Comparison of ENCODE assay signal across 8 cellular contexts in the genomic region with DNA sequence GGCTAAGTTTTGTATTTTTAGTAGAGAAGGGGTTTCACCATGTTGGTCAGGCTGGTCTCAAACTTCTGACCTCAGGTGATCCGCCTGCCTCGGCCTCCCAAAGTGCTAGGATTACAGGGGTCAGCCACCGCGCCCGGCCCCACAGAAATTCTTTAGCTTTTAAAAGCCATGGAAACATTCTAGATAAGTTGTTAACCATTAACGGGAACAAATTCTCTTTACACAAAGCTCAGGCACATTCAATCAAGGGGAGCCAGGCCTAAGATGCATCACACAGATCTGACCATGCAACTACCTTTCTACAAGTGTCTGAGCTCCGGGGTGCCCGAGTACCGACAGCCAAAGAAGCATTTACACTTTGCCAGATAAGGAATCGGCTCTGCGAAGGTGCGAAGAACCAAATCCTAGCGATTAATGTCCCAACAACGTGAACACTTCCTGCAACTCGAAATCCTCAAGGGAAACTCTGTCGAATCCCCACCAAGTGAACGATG. TPM values are rescaled to one million over a fixed set of nuclear protein-coding genes. Genes with fewer than 3 reads are reported as not detected.
DNase-seq lines count a peak whose midpoint lies in the region; ATAC-seq, FAIRE-seq and TF ChIP-seq lines count a peak whose summit lies in the region.

No MANE protein-coding gene starts in this region.

- H3K27me3 ChIP-seq in adipocyte (replicated peaks; ENCODE audit: control insufficient read depth, insufficient read depth, low read length) (no peaks in the 10 kb centered on the region), HepG2 (ENCODE audit: control insufficient read depth in 1 of 2, insufficient read depth in 2 of 2, low read length in 2 of 2) (no peaks in the 10 kb centered on the region; a peak in 1 of 5 replicates), transverse colon (no peaks in the 10 kb centered on the region)

- H3K9me3 Mint-ChIP-seq in activated T-cell treated with anti-CD3 and anti-CD28 coated beads, Interleukin-2, amount 50 U/mL, for 24 hours = no peaks in the 10 kb centered on the region

- DNase-seq in activated T-cell treated with anti-CD3 and anti-CD28 coated beads, Interleukin-2, amount 50 U/mL, for 24 hours = no peak
- DNase-seq in activated T-cell treated with anti-CD3 and anti-CD28 coated beads for 4 hours (no peak), adipocyte (ENCODE audit: low read depth) (no peak), HepG2 (ENCODE audit: low spot score) (peak; percentile 77), transverse colon (no peak), cerebellar cortex (ENCODE audit: low spot score) (no peak)

- no peak for TF ChIP-seq RAD21 in HepG2 (CRISPR knock-in tag; IDR thresholded peaks at IDR 0.05)

- intact Hi-C loops in HepG2 (cut with micrococcal nuclease; ENCODE audit: unreplicated experiment) (no loop called here), transverse colon (cut with DNase I; ENCODE audit: low total_unique reads) (no loop called here)

- H3K9me3 ChIP-seq in adipocyte (ENCODE audit: control insufficient read depth, low read length) (no peaks in the 10 kb centered on the region), HepG2 (ENCODE audit: low read length) (no peaks in the 10 kb centered on the region), transverse colon (no peaks in the 10 kb centered on the region)

- WGBS in HepG2 (ENCODE audit: low lambda C conversion rate) = 1% methylated on average over 15 of the region's 17 CpGs
- WGBS in transverse colon (ENCODE audit: low coverage in 1 of 2), 2 donors = 11 to 16% methylated on average over 7 to 15 of the region's 17 CpGs

- peak overlapping the region; percentile 92 for H3K27ac ChIP-seq in HepG2 (ENCODE audit: extremely low read length, insufficient read depth, low read length)
- peak overlapping the region in 3 of 4 donors; percentile 94 to 99 (median 95) for H3K27ac ChIP-seq in transverse colon

- H3K4me2 ChIP-seq in HepG2 (ENCODE audit: low read depth, low read length) = peak overlapping the region; percentile 87

- CTCF ChIA-PET in HepG2 (lab: Yijun Ruan, JAX; ENCODE audit: low intra/inter-chr PET ratio, low total read pairs) = no interaction called here

- H3K4me1 Mint-ChIP-seq in activated T-cell treated with anti-CD3 and anti-CD28 coated beads, Interleukin-2, amount 50 U/mL, for 24 hours (ENCODE audit: low read depth) = peaks cover 67% of the 10 kb centered on the region

- H3K9ac ChIP-seq in adipocyte (ENCODE audit: low read length) (peak overlapping the region; percentile 96), HepG2 (ENCODE audit: insufficient read depth, low read depth, low read length) (peak overlapping the region; percentile 97)

- peaks cover 89% of the 10 kb centered on the region for H3K36me3 Mint-ChIP-seq in activated T-cell treated with anti-CD3 and anti-CD28 coated beads, Interleukin-2, amount 50 U/mL, for 24 hours (ENCODE audit: low read depth)

- TF ChIP-seq POLR2A in HepG2 (IDR thresholded peaks at IDR 0.05; ENCODE audit: insufficient read depth in 1 of 2, low read depth in 2 of 2, low read length in 2 of 2) = peak; percentile 65 to 81
- no peak for TF ChIP-seq POLR2A in transverse colon (IDR thresholded peaks at IDR 0.05)

- H3K79me2 ChIP-seq in HepG2 (ENCODE audit: insufficient read depth, low read length) = peaks cover 87% of the 10 kb centered on the region

- in situ Hi-C loops in HepG2 (cut with HindIII; ENCODE audit: extremely low pct_ligation_motif_present, low pct_unique_long_range_greater_than_20kb) (no loop called here), transverse colon (cut with MboI; ENCODE audit: low pct_ligation_motif_present in 1 of 4, low pct_unique_long_range_greater_than_20kb in 1 of 4, low sequenced_read_pairs in 3 of 4) (no loop called here)

- H3K4me3 Mint-ChIP-seq in activated T-cell treated with anti-CD3 and anti-CD28 coated beads, Interleukin-2, amount 50 U/mL, for 24 hours = peak overlapping the region; percentile 89

- H3K36me3 ChIP-seq in adipocyte (ENCODE audit: control insufficient read depth, insufficient read depth, low read length, severe bottlenecking) = peaks cover 45% of the 10 kb centered on the region
- peaks cover 27 to 57% of the 10 kb centered on the region in 2 experiments for H3K36me3 ChIP-seq in HepG2 (replicated peaks in 1 of 2; ENCODE audit: control insufficient read depth in 1 of 2, insufficient read depth in 2 of 2, low read length in 2 of 2)
- H3K36me3 ChIP-seq in transverse colon = peaks cover 0 to 12% (median 5%) of the 10 kb centered on the region in 4 donors

- H3K4me3 ChIP-seq in adipocyte (ENCODE audit: low read length) (peak overlapping the region; percentile 94), HepG2 (replicated peaks in 1 of 3; ENCODE audit: insufficient read depth in 1 of 3, low read depth in 2 of 3, low read length in 3 of 3) (peak overlapping the region; percentile 85 to 100 (median 89)), transverse colon (peak overlapping the region; percentile 94 to 99 (median 98))

- H3K27ac Mint-ChIP-seq in activated T-cell treated with anti-CD3 and anti-CD28 coated beads, Interleukin-2, amount 50 U/mL, for 24 hours = peak overlapping the region; percentile 88

- POLR2A ChIA-PET in HepG2 (lab: Yijun Ruan, JAX) = interaction anchor here (0.6 to 0.9 kb wide), 3 partner anchors 9 to 50 kb away, joined by 3 to 5 read pairs (median 3); no protein-coding TSS in a partner anchor

- TF ChIP-seq CTCF in HepG2 (CRISPR knock-in tag; IDR thresholded peaks at IDR 0.05) (no peak), transverse colon (IDR thresholded peaks at IDR 0.05) (no peak)

- ATAC-seq in HepG2 (peak; percentile 45), GM18511 (IDR thresholded peaks at IDR 0.05; ENCODE audit: unreplicated experiment) (no peak), GM21360 (IDR thresholded peaks at IDR 0.05; ENCODE audit: unreplicated experiment) (no peak)

- H3K27me3 Mint-ChIP-seq in activated T-cell treated with anti-CD3 and anti-CD28 coated beads, Interleukin-2, amount 50 U/mL, for 24 hours = no peaks in the 10 kb centered on the region

- H4K20me1 ChIP-seq in HepG2 (ENCODE audit: insufficient read depth, low read length) = peaks cover 20% of the 10 kb centered on the region

- no TSS peak for BruUV-seq in HepG2 (replicated peaks; lab: Mats Ljungman, UMichigan)

- H3K4me1 ChIP-seq in adipocyte (ENCODE audit: control insufficient read depth, insufficient read depth, low read length) (peaks cover 27% of the 10 kb centered on the region), HepG2 (ENCODE audit: insufficient read depth, low read length) (peaks cover 45% of the 10 kb centered on the region), transverse colon (peaks cover 21 to 32% (median 27%) of the 10 kb centered on the region in 4 donors)

- FAIRE-seq in HepG2 (lab: Jason Lieb, UNC) = peak; percentile 34

- no peak overlapping the region for H2AFZ ChIP-seq in HepG2 (ENCODE audit: low read length)

- no peak for TF ChIP-seq EP300 in HepG2 (IDR thresholded peaks at IDR 0.05; ENCODE audit: low read depth in 2 of 2, low read length in 2 of 2)
- 0 out of 2 replicates have a peak, but pooled peaks have one; percentile 13 for TF ChIP-seq EP300 in HepG2 (CRISPR knock-in tag; IDR thresholded peaks at IDR 0.05; ENCODE audit: borderline replicate concordance)
- no peak for TF ChIP-seq EP300 in transverse colon (IDR thresholded peaks at IDR 0.05; ENCODE audit: low read depth)

RNA-seq across cellular contexts. Expression of a gene that starts 1.0 kb away (rescaled TPM):
- total RNA-seq in HepG2 (2016; rRNA removed; fragmentation: Illumina TruSeq; extraction: Trizol) (47.6 and 55.0 TPM in 2 replicates), transverse colon (10 to 100 TPM; 27.9 to 40.0 (median 31.8) TPM)
- 56.6 and 69.3 TPM in 2 replicates for total RNA-seq in HepG2 (2016; cell fraction: cytosol; rRNA removed; fragmentation: Illumina TruSeq; extraction: Trizol; ENCODE audit: low read depth)
- 42.9 and 52.9 TPM in 2 replicates for total RNA-seq in HepG2 (2016; cell fraction: insoluble cytoplasmic fraction; rRNA removed; fragmentation: Illumina TruSeq; extraction: Trizol)
- 53.7 and 67.6 TPM in 2 replicates for total RNA-seq in HepG2 (2016; cell fraction: membrane; rRNA removed; fragmentation: Illumina TruSeq; extraction: Trizol)
- 34.0 and 36.1 TPM in 2 replicates for total RNA-seq in HepG2 (2016; cell fraction: nucleus; rRNA removed; fragmentation: Illumina TruSeq; extraction: Trizol)
- 71.6 and 76.0 TPM in 2 replicates for polyA plus RNA-seq in HepG2 (2011; rRNA removed)
- polyA plus RNA-seq in HepG2 (2011; cell fraction: cytosol; rRNA removed) = 60.8 and 68.0 TPM in 2 replicates
- polyA plus RNA-seq in HepG2 (2011; cell fraction: nucleus; rRNA removed) = 45.9 and 50.4 TPM in 2 replicates
- polyA plus RNA-seq in HepG2 (2012) = 29.9 and 30.5 TPM in 2 replicates
- polyA plus RNA-seq in HepG2 (2016; cell fraction: cytosol; fragmentation: Illumina TruSeq; extraction: Trizol; ENCODE audit: low read depth) = 65.3 and 83.6 TPM in 2 replicates
- 58.1 and 66.0 TPM in 2 replicates for polyA plus RNA-seq in HepG2 (2016; cell fraction: insoluble cytoplasmic fraction; fragmentation: Illumina TruSeq; extraction: Trizol; ENCODE audit: low read depth)
- polyA plus RNA-seq in HepG2 (2016; cell fraction: membrane; fragmentation: Illumina TruSeq; extraction: Trizol; ENCODE audit: low read depth) = 59.1 and 73.6 TPM in 2 replicates
- polyA plus RNA-seq in HepG2 (2016; cell fraction: nucleus; fragmentation: Illumina TruSeq; extraction: Trizol; ENCODE audit: insufficient read depth, low read depth) = 69.1 and 78.6 TPM in 2 replicates
- 61.8 and 82.3 TPM in 2 replicates for polyA minus RNA-seq in HepG2 (2011; rRNA and poly(A)+ RNA removed; ENCODE audit: low replicate concordance)
- 27.0 and 43.3 TPM in 2 replicates for polyA minus RNA-seq in HepG2 (2011; cell fraction: cytosol; rRNA and poly(A)+ RNA removed)
- 44.0 and 45.6 TPM in 2 replicates for polyA minus RNA-seq in HepG2 (2011; cell fraction: nucleus; rRNA and poly(A)+ RNA removed)

RNA-seq across cellular contexts. Expression of a gene that starts 1.2 kb away (rescaled TPM):
- total RNA-seq in HepG2 (2016; rRNA removed; fragmentation: Illumina TruSeq; extraction: Trizol) (631 and 658 TPM in 2 replicates), transverse colon (1,000 to 10,000 TPM in 2 of 4 donors, 100 to 1,000 TPM in 2; 635 to 1,115 (median 865) TPM)
- 381 and 407 TPM in 2 replicates for total RNA-seq in HepG2 (2016; cell fraction: cytosol; rRNA removed; fragmentation: Illumina TruSeq; extraction: Trizol; ENCODE audit: low read depth)
- total RNA-seq in HepG2 (2016; cell fraction: insoluble cytoplasmic fraction; rRNA removed; fragmentation: Illumina TruSeq; extraction: Trizol) = 648 and 655 TPM in 2 replicates
- total RNA-seq in HepG2 (2016; cell fraction: membrane; rRNA removed; fragmentation: Illumina TruSeq; extraction: Trizol) = 496 and 528 TPM in 2 replicates
- 310 and 337 TPM in 2 replicates for total RNA-seq in HepG2 (2016; cell fraction: nucleus; rRNA removed; fragmentation: Illumina TruSeq; extraction: Trizol)
- 838 and 902 TPM in 2 replicates for polyA plus RNA-seq in HepG2 (2011; rRNA removed)
- 1,053 and 1,212 TPM in 2 replicates for polyA plus RNA-seq in HepG2 (2011; cell fraction: cytosol; rRNA removed)
- polyA plus RNA-seq in HepG2 (2011; cell fraction: nucleus; rRNA removed) = 388 and 389 TPM in 2 replicates
- polyA plus RNA-seq in HepG2 (2012) = 443 and 505 TPM in 2 replicates
- 414 and 464 TPM in 2 replicates for polyA plus RNA-seq in HepG2 (2016; cell fraction: cytosol; fragmentation: Illumina TruSeq; extraction: Trizol; ENCODE audit: low read depth)
- polyA plus RNA-seq in HepG2 (2016; cell fraction: insoluble cytoplasmic fraction; fragmentation: Illumina TruSeq; extraction: Trizol; ENCODE audit: low read depth) = 675 and 705 TPM in 2 replicates
- polyA plus RNA-seq in HepG2 (2016; cell fraction: membrane; fragmentation: Illumina TruSeq; extraction: Trizol; ENCODE audit: low read depth) = 456 and 498 TPM in 2 replicates
- polyA plus RNA-seq in HepG2 (2016; cell fraction: nucleus; fragmentation: Illumina TruSeq; extraction: Trizol; ENCODE audit: insufficient read depth, low read depth) = 604 and 614 TPM in 2 replicates
- polyA minus RNA-seq in HepG2 (2011; rRNA and poly(A)+ RNA removed; ENCODE audit: low replicate concordance) = 364 and 524 TPM in 2 replicates
- 143 and 144 TPM in 2 replicates for polyA minus RNA-seq in HepG2 (2011; cell fraction: cytosol; rRNA and poly(A)+ RNA removed)
- polyA minus RNA-seq in HepG2 (2011; cell fraction: nucleus; rRNA and poly(A)+ RNA removed) = 99.5 and 129 TPM in 2 replicates

RNA-seq across cellular contexts. Expression of a gene that starts 47.4 kb away (rescaled TPM):
- total RNA-seq in HepG2 (2016; rRNA removed; fragmentation: Illumina TruSeq; extraction: Trizol) = 0.13 TPM in 1 of 2 replicates, not detected in the other
- 0.35 TPM in 1 of 2 replicates, not detected in the other for total RNA-seq in HepG2 (2016; cell fraction: cytosol; rRNA removed; fragmentation: Illumina TruSeq; extraction: Trizol; ENCODE audit: low read depth)
- not detected in 2 replicates for total RNA-seq in HepG2 (2016; cell fraction: insoluble cytoplasmic fraction; rRNA removed; fragmentation: Illumina TruSeq; extraction: Trizol)
- total RNA-seq in HepG2 (2016; cell fraction: membrane; rRNA removed; fragmentation: Illumina TruSeq; extraction: Trizol) = not detected in 2 replicates
- total RNA-seq in HepG2 (2016; cell fraction: nucleus; rRNA removed; fragmentation: Illumina TruSeq; extraction: Trizol) = not detected in 2 replicates
- polyA plus RNA-seq in HepG2 (2011; rRNA removed) = 0.26 and 0.29 TPM in 2 replicates
- 0.13 and 0.28 TPM in 2 replicates for polyA plus RNA-seq in HepG2 (2011; cell fraction: cytosol; rRNA removed)
- 0.16 and 0.37 TPM in 2 replicates for polyA plus RNA-seq in HepG2 (2011; cell fraction: nucleus; rRNA removed)
- polyA plus RNA-seq in HepG2 (2012) = not detected in 2 replicates
- polyA plus RNA-seq in HepG2 (2016; cell fraction: cytosol; fragmentation: Illumina TruSeq; extraction: Trizol; ENCODE audit: low read depth) = 0.35 and 0.65 TPM in 2 replicates
- polyA plus RNA-seq in HepG2 (2016; cell fraction: insoluble cytoplasmic fraction; fragmentation: Illumina TruSeq; extraction: Trizol; ENCODE audit: low read depth) = not detected in 2 replicates
- 0.33 TPM in 1 of 2 replicates, not detected in the other for polyA plus RNA-seq in HepG2 (2016; cell fraction: membrane; fragmentation: Illumina TruSeq; extraction: Trizol; ENCODE audit: low read depth)
- not detected in 2 replicates for polyA plus RNA-seq in HepG2 (2016; cell fraction: nucleus; fragmentation: Illumina TruSeq; extraction: Trizol; ENCODE audit: insufficient read depth, low read depth)
- 0.44 and 7.8 TPM in 2 replicates for polyA minus RNA-seq in HepG2 (2011; rRNA and poly(A)+ RNA removed; ENCODE audit: low replicate concordance)
- not detected in 2 replicates for polyA minus RNA-seq in HepG2 (2011; cell fraction: cytosol; rRNA and poly(A)+ RNA removed)
- polyA minus RNA-seq in HepG2 (2011; cell fraction: nucleus; rRNA and poly(A)+ RNA removed) = not detected in 2 replicates
- total RNA-seq in transverse colon = 1 to 10 TPM in 1 of 4 donors, under 1 TPM in 1, not detected in 2; 0.27 to 7.0 TPM
